11 cellular contexts compared by ENCODE assay signal in the genomic region with DNA sequence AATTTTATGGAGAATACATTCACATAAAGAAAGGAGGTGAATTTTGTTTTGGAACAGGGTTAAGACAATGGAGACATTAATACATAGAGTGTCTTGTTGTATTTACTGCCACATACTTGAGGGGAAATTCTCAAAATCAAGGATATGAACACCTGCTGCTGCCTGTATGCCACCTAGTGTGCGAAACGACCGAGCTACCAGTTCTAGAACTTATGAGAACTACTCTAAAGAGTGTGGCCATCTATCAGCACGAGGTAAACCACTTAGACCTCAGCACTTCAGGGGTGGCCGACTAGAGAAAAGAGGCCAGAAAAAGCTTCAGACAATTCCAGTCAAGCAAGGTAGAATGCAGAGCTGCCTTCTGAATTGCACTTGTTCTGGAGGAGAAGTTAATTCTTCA. TPM values are rescaled to one million over a fixed set of nuclear protein-coding genes. Genes with fewer than 3 reads are reported as not detected.
DNase-seq lines count a peak whose midpoint lies in the region; ATAC-seq and TF ChIP-seq lines count a peak whose summit lies in the region.
"Had no signal": no experiment of that assay in that cellular context is flagged by ENCODE, and none has a peak within 500 bp of the region (broad histone marks: within the 10 kb centered on the region; RNA-seq: fewer than 3 reads in every experiment).

No MANE protein-coding gene starts in this region.

- DNase-seq in A673 (ENCODE audit: low spot score) (no peak), DND-41 (no peak), PC-3 (no peak), cerebellar cortex (ENCODE audit: low spot score) (peak; percentile 55), NK-92 (lab: John Stamatoyannopoulos, UW; ENCODE audit: unreplicated experiment) (no peak), KBM-7 (no peak)
- DNase-seq: C1 segment of cervical spinal cord, NCI-H510A had no signal

- H2AFZ ChIP-seq in DND-41 (ENCODE audit: low read depth, low read length) (no peak overlapping the region), PC-3 (ENCODE audit: low read length) (no peak overlapping the region)

- BruUV-seq in A673 (replicated peaks; lab: Mats Ljungman, UMichigan) (TSS peak; percentile 25), PC-3 (replicated peaks; lab: Mats Ljungman, UMichigan) (TSS peak; percentile 33)

- intact Hi-C loops in A673 (cut with micrococcal nuclease; ENCODE audit: unreplicated experiment) = loop anchor here (2.0 kb wide), 1 partner anchor 20 kb away; no protein-coding TSS in a partner anchor
- intact Hi-C loops in PC-3 (cut with micrococcal nuclease) = no loop called here

- H3K4me2 ChIP-seq in DND-41 (ENCODE audit: insufficient read depth, low read length) (no peak overlapping the region), PC-3 (ENCODE audit: low read length) (no peak overlapping the region)

- in situ Hi-C loops in KBM-7 (cut with MboI; ENCODE audit: low pct_unique_long_range_greater_than_20kb, low sequenced_read_pairs) = no loop called here

- H3K27me3 ChIP-seq in A673 (replicated peaks; ENCODE audit: insufficient read depth, low read depth, low read length, poor library complexity) (no peaks in the 10 kb centered on the region), DND-41 (ENCODE audit: insufficient read depth, low read length, poor library complexity) (no peaks in the 10 kb centered on the region), PC-3 (ENCODE audit: low read length) (no peaks in the 10 kb centered on the region)

- H3K9ac ChIP-seq in DND-41 (ENCODE audit: low read depth, low read length) (no peak overlapping the region), PC-3 (ENCODE audit: low read length) (no peak overlapping the region)

- peak overlapping the region; percentile 11 for H3K27ac ChIP-seq in A673 (ENCODE audit: low read depth, low read length, poor library complexity, severe bottlenecking)
- no peak overlapping the region for H3K27ac ChIP-seq in DND-41 (ENCODE audit: low read length)
- H3K27ac ChIP-seq in PC-3 (ENCODE audit: low read length) = no peak overlapping the region

- H3K79me2 ChIP-seq in DND-41 (ENCODE audit: insufficient read depth, low read length) (no peaks in the 10 kb centered on the region), PC-3 (ENCODE audit: low read length) (no peaks in the 10 kb centered on the region)

- ATAC-seq in DND-41 (ENCODE audit: insufficient read depth, low read depth) (no peak), PC-3 (peak; percentile 7; the same call in 1 of the 2 replicates), HG02798 (IDR thresholded peaks at IDR 0.05; ENCODE audit: poor library complexity, unreplicated experiment) (no peak), HG03457 (IDR thresholded peaks at IDR 0.05; ENCODE audit: unreplicated experiment) (no peak)
- ATAC-seq: SK-N-SH treated with all-trans-retinoic acid at 6 μM for 48 hours had no signal

- H4K20me1 ChIP-seq in DND-41 (ENCODE audit: insufficient read depth, low read length) (no peaks in the 10 kb centered on the region), PC-3 (ENCODE audit: low read length) (no peaks in the 10 kb centered on the region)

- H3K4me1 ChIP-seq in A673 (ENCODE audit: insufficient read depth, low read length, poor library complexity, severe bottlenecking) (peaks cover 12% of the 10 kb centered on the region), DND-41 (ENCODE audit: insufficient read depth, low read length) (peaks cover 23% of the 10 kb centered on the region), PC-3 (ENCODE audit: insufficient read depth, low read length) (no peaks in the 10 kb centered on the region)

- TF ChIP-seq CTCF in A673 (conservative IDR thresholded peaks at IDR 0.05; ENCODE audit: low read depth, low read length) (no peak), DND-41 (IDR thresholded peaks at IDR 0.05; ENCODE audit: borderline replicate concordance, extremely low read depth, low read length, poor library complexity, severe bottlenecking) (peak; percentile 22), PC-3 (conservative IDR thresholded peaks at IDR 0.05; ENCODE audit: low read depth, low read length) (0 out of 2 replicates have a peak, but pooled peaks have one; percentile 14)

- POLR2A ChIA-PET in A673 (lab: Charles Lee; ENCODE audit: low non-redundant PET) = interaction anchor here (0.6 to 0.7 kb wide), 2 partner anchors 25 to 31 kb away, joined by 5 read pairs; no protein-coding TSS in a partner anchor
- POLR2A ChIA-PET in PC-3 (lab: Charles Lee; ENCODE audit: unreplicated experiment) = interaction anchor here (0.6 kb wide), 1 partner anchor 1776 kb away, joined by 6 read pairs; no protein-coding TSS in a partner anchor

- H3K9me3 ChIP-seq in A673 (ENCODE audit: low read depth, low read length, poor library complexity, severe bottlenecking) (no peaks in the 10 kb centered on the region), DND-41 (ENCODE audit: insufficient read depth, low read length, severe bottlenecking) (no peaks in the 10 kb centered on the region), PC-3 (ENCODE audit: low read length) (no peaks in the 10 kb centered on the region)

- H3K4me3 ChIP-seq in A673 (ENCODE audit: low read depth, low read length, poor library complexity, severe bottlenecking) (no peak overlapping the region), DND-41 (ENCODE audit: low read depth in 1 of 2, low read length in 2 of 2) (no peak overlapping the region), PC-3 (ENCODE audit: low read length) (no peak overlapping the region)

- no peaks in the 10 kb centered on the region for H3K9me2 ChIP-seq in PC-3 (replicated peaks; ENCODE audit: low read length)

- H3F3A ChIP-seq in PC-3 (ENCODE audit: low read length, unreplicated experiment) = peaks cover 5% of the 10 kb centered on the region

- H3K36me3 ChIP-seq in A673 (ENCODE audit: insufficient read depth, low read length, poor library complexity, severe bottlenecking) (peaks cover 59% of the 10 kb centered on the region), DND-41 (ENCODE audit: insufficient read depth, low read length) (peaks cover 47% of the 10 kb centered on the region), PC-3 (ENCODE audit: low read depth, low read length) (peaks cover 18% of the 10 kb centered on the region)

- CTCF ChIA-PET in A673 (lab: Charles Lee) = interaction anchor here (0.6 kb wide), 1 partner anchor 60 kb away, joined by 3 read pairs; no protein-coding TSS in a partner anchor
- CTCF ChIA-PET in PC-3 (lab: Charles Lee) = no interaction called here

RNA-seq across cellular contexts. Expression of gene AGBL2, which starts 1.5 kb away (rescaled TPM):
- total RNA-seq in A673 (2021) (6.5 and 8.2 TPM in 2 replicates), PC-3 (2014; rRNA removed) (1.8 TPM in 1 of 2 replicates, not detected in the other)

RNA-seq across cellular contexts. Expression of gene FNBP4, which starts 50.4 kb away (rescaled TPM):
- 297 and 309 TPM in 2 replicates for total RNA-seq in A673 (2021)
- total RNA-seq in PC-3 (2014; rRNA removed) = 37.4 and 60.1 TPM in 2 replicates
